In the genomic region with DNA sequence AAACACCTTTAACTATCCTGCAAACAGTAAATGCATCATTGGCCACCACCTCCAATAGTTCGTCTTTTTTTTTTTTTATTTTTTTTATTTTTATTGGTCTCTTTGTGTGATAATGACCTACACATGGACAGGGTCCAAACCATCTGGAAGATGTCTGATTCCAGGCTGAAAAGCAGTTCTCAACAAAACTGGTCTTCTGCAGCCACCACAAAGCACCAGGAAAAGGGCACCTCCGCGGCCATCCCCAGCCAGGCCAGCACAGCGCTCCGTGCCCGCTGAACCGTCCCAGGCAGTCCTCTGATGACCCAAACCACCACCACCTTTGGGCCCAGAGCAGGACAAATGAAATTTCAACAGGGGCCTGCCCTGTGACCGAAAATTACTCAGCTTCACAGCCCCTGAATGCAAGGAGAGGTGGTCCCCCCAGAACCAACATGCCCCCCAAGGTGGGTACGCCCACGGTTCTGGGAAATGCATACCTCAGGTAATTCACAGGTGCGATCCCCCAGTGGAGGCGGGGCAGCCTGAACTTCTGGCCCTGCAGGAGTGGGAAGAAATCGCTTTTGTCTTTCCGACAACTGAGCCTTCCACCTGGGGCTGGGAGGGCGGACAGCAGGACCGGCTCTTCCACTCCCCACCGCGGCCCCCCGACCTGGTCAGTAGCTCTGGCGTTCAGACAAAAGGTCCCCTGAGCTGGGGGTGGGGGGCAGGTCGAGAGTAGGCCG, we compare ENCODE assay signal across 2 cellular contexts.
TF ChIP-seq lines count a peak whose summit lies in the region.

No MANE protein-coding gene starts in this region.

TF ChIP-seq in liver, 16 proteins besides CTCF, POLR2A, EP300 and RAD21:
- no peak for TF ChIP-seq FOXA1 (IDR thresholded peaks at IDR 0.05)

TF ChIP-seq in HepG2, 621 proteins besides CTCF, POLR2A, EP300 and RAD21:
- TF ChIP-seq ETV5 (CRISPR knock-in tag; IDR thresholded peaks at IDR 0.05; ENCODE audit: borderline replicate concordance) (no peak), ZBED4 (CRISPR knock-in tag; IDR thresholded peaks at IDR 0.05; ENCODE audit: borderline replicate concordance) (no peak), CCDC6 (CRISPR knock-in tag; IDR thresholded peaks at IDR 0.05) (no peak), REPIN1 (CRISPR knock-in tag; IDR thresholded peaks at IDR 0.05; ENCODE audit: borderline replicate concordance, low read depth) (no peak), ZNF747 (CRISPR knock-in tag; IDR thresholded peaks at IDR 0.05; ENCODE audit: borderline replicate concordance) (no peak), ZSCAN25 (CRISPR knock-in tag; IDR thresholded peaks at IDR 0.05) (no peak)
TF ChIP-seq in HepG2: peak in this region for 0.
